ENCODE assay signal across 11 cellular contexts in the genomic region with DNA sequence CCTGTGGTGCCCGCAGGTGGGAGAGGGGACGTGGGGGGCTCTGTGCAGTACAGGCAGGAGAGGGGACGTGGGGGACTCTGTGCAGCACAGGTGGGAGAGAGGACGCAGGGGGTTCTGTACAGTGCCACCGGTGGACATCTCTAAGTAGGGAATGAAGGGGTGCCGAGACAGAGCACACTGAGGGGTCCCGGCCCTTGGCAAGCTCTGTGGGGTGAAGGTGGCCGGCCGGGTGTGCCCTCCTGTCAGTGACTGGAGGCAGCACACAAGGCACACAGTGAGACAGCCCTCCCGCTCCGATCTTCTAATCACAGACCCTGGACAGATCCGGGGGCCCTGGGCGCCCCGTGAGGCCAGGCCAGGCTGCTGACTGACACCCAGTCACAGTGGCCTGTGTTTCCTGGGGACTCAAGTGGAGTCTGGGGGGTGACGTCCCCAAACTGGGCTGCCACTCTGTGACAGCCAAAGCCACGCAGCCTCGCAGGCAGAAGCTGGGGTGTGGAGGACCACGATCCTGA. TPM values are rescaled to one million over a fixed set of nuclear protein-coding genes. Genes with fewer than 3 reads are reported as not detected.
DNase-seq lines count a peak whose midpoint lies in the region; ATAC-seq and TF ChIP-seq lines count a peak whose summit lies in the region.
"Had no signal": no experiment of that assay in that cellular context is flagged by ENCODE, and none has a peak within 500 bp of the region (broad histone marks: within the 10 kb centered on the region; RNA-seq: fewer than 3 reads in every experiment).

No MANE protein-coding gene starts in this region.

- no peaks in the 10 kb centered on the region for H3K27me3 ChIP-seq in lower lobe of right lung (ENCODE audit: low read depth)
- no peaks in the 10 kb centered on the region for H3K27me3 ChIP-seq in upper lobe of left lung
- H3K27me3 ChIP-seq in Karpas-422 (ENCODE audit: low read length): no peaks in the 10 kb centered on the region

- TF ChIP-seq EP300 in upper lobe of left lung (IDR thresholded peaks at IDR 0.05): no peak

- H3K36me3 Mint-ChIP-seq in activated naive CD4-positive, alpha-beta T cell treated with anti-CD3 and anti-CD28 coated beads for 36 hours (ENCODE audit: low read depth): peaks cover 3% of the 10 kb centered on the region
- no peaks in the 10 kb centered on the region for H3K36me3 Mint-ChIP-seq in activated naive CD8-positive, alpha-beta T cell treated with anti-CD3 and anti-CD28 coated beads, Interleukin-2, amount 50 U/mL, for 24 hours (ENCODE audit: low read depth)
- no peaks in the 10 kb centered on the region for H3K36me3 Mint-ChIP-seq in activated CD8-positive, alpha-beta memory T cell treated with anti-CD3 and anti-CD28 coated beads, Interleukin-2, amount 10 ng/mL, durations not matched to agents 7 days and 5 days

- H3K36me3 ChIP-seq in lower lobe of right lung: peaks cover 19% of the 10 kb centered on the region
- peaks cover 0 to 17% (median 6%) of the 10 kb centered on the region in 4 donors for H3K36me3 ChIP-seq in upper lobe of left lung
- H3K36me3 ChIP-seq in Karpas-422 (ENCODE audit: insufficient read depth, low read length): no peaks in the 10 kb centered on the region

- intact Hi-C loops in activated naive CD4-positive, alpha-beta T cell treated with anti-CD3 and anti-CD28 coated beads for 36 hours (cut with micrococcal nuclease): no loop called here
- intact Hi-C loops in lower lobe of right lung (cut with DNase I): no loop called here

- H3K4me3 Mint-ChIP-seq in activated naive CD4-positive, alpha-beta T cell treated with anti-CD3 and anti-CD28 coated beads for 36 hours: peak overlapping the region; percentile 53
- H3K4me3 Mint-ChIP-seq in activated naive CD8-positive, alpha-beta T cell treated with anti-CD3 and anti-CD28 coated beads, Interleukin-2, amount 50 U/mL, for 24 hours: peak overlapping the region; percentile 1
- H3K4me3 Mint-ChIP-seq in activated CD8-positive, alpha-beta memory T cell treated with anti-CD3 and anti-CD28 coated beads, Interleukin-2, amount 10 ng/mL, durations not matched to agents 7 days and 5 days: no peak overlapping the region

- H3K4me1 ChIP-seq in lower lobe of right lung (peaks cover 66% of the 10 kb centered on the region), upper lobe of left lung (peaks cover 66 to 87% (median 66%) of the 10 kb centered on the region in 4 donors), Karpas-422 (ENCODE audit: low read length) (no peaks in the 10 kb centered on the region)

- no peak overlapping the region for H2AFZ ChIP-seq in Karpas-422 (ENCODE audit: low read length)

- no peaks in the 10 kb centered on the region for H3K9me3 Mint-ChIP-seq in activated naive CD4-positive, alpha-beta T cell treated with anti-CD3 and anti-CD28 coated beads for 36 hours
- H3K9me3 Mint-ChIP-seq in activated naive CD8-positive, alpha-beta T cell treated with anti-CD3 and anti-CD28 coated beads, Interleukin-2, amount 50 U/mL, for 24 hours: no peaks in the 10 kb centered on the region
- H3K9me3 Mint-ChIP-seq in activated CD8-positive, alpha-beta memory T cell treated with anti-CD3 and anti-CD28 coated beads, Interleukin-2, amount 10 ng/mL, durations not matched to agents 7 days and 5 days (ENCODE audit: low read depth): no peaks in the 10 kb centered on the region

- peak overlapping the region; percentile 88 for H3K27ac ChIP-seq in lower lobe of right lung
- H3K27ac ChIP-seq in upper lobe of left lung: peak overlapping the region; percentile 85 to 94 (median 90)
- H3K27ac ChIP-seq in Karpas-422 (ENCODE audit: low read length): no peak overlapping the region
- H3K27ac ChIP-seq: epithelial cell of prostate had no signal

- H3K9me2 ChIP-seq in Karpas-422 (replicated peaks; ENCODE audit: insufficient read depth, low read length): no peaks in the 10 kb centered on the region

- DNase-seq in activated naive CD4-positive, alpha-beta T cell treated with anti-CD3 and anti-CD28 coated beads for 36 hours: no peak
- DNase-seq in activated naive CD4-positive, alpha-beta T cell treated with anti-CD3 and anti-CD28 coated beads, Interleukin-2, amount 50 U/mL, for 16 hours: no peak
- DNase-seq in activated naive CD8-positive, alpha-beta T cell treated with anti-CD3 and anti-CD28 coated beads, Interleukin-2, amount 50 U/mL, for 24 hours: no peak
- DNase-seq in lower lobe of right lung (no peak), upper lobe of left lung (no peak), Karpas-422 (no peak)
- no peak for DNase-seq in activated CD8-positive, alpha-beta memory T cell treated with anti-CD3 and anti-CD28 coated beads, Interleukin-2, amount 10 ng/mL, durations not matched to agents 7 days and 5 days
- DNase-seq: HCEC 1CT, RPMI8226 had no signal

- no peak overlapping the region for H3K4me2 ChIP-seq in Karpas-422 (ENCODE audit: low read depth, low read length, poor library complexity, severe bottlenecking)

- no peaks in the 10 kb centered on the region for H3K9me3 ChIP-seq in lower lobe of right lung
- no peaks in the 10 kb centered on the region for H3K9me3 ChIP-seq in upper lobe of left lung
- no peaks in the 10 kb centered on the region for H3K9me3 ChIP-seq in Karpas-422 (ENCODE audit: low read length)

- H3K4me1 Mint-ChIP-seq in activated naive CD4-positive, alpha-beta T cell treated with anti-CD3 and anti-CD28 coated beads for 36 hours (ENCODE audit: low read depth): peaks cover 32% of the 10 kb centered on the region
- peaks cover 6% of the 10 kb centered on the region for H3K4me1 Mint-ChIP-seq in activated naive CD8-positive, alpha-beta T cell treated with anti-CD3 and anti-CD28 coated beads, Interleukin-2, amount 50 U/mL, for 24 hours
- peaks cover 6% of the 10 kb centered on the region for H3K4me1 Mint-ChIP-seq in activated CD8-positive, alpha-beta memory T cell treated with anti-CD3 and anti-CD28 coated beads, Interleukin-2, amount 10 ng/mL, durations not matched to agents 7 days and 5 days

- WGBS in upper lobe of left lung, 2 donors: 32 to 40% methylated on average over 14 of the region's 18 CpGs

- ATAC-seq in activated naive CD8-positive, alpha-beta T cell treated with anti-CD3 and anti-CD28 coated beads, Interleukin-2, amount 50 U/mL, for 24 hours: no peak
- ATAC-seq in lower lobe of right lung (no peak), upper lobe of left lung (ENCODE audit: low FRiP score in 2 of 2) (no peak), GM21423 (IDR thresholded peaks at IDR 0.05; ENCODE audit: unreplicated experiment) (no peak)
- no peak for ATAC-seq in activated CD8-positive, alpha-beta memory T cell treated with anti-CD3 and anti-CD28 coated beads, Interleukin-2, amount 10 ng/mL, durations not matched to agents 7 days and 5 days

- no peak overlapping the region for H3K9ac ChIP-seq in Karpas-422 (ENCODE audit: low read length)

- H4K20me1 ChIP-seq in Karpas-422 (ENCODE audit: insufficient read depth, low read depth, low read length): peaks cover 36% of the 10 kb centered on the region; the same call in 1 of the 2 replicates

- H3K27me3 Mint-ChIP-seq in activated naive CD4-positive, alpha-beta T cell treated with anti-CD3 and anti-CD28 coated beads for 36 hours (ENCODE audit: low read depth): no peaks in the 10 kb centered on the region
- H3K27me3 Mint-ChIP-seq in activated naive CD8-positive, alpha-beta T cell treated with anti-CD3 and anti-CD28 coated beads, Interleukin-2, amount 50 U/mL, for 24 hours: no peaks in the 10 kb centered on the region
- H3K27me3 Mint-ChIP-seq in activated CD8-positive, alpha-beta memory T cell treated with anti-CD3 and anti-CD28 coated beads, Interleukin-2, amount 10 ng/mL, durations not matched to agents 7 days and 5 days: no peaks in the 10 kb centered on the region

- no peak for TF ChIP-seq POLR2A in upper lobe of left lung (IDR thresholded peaks at IDR 0.05)

- H3K79me2 ChIP-seq in Karpas-422 (ENCODE audit: low read length): no peaks in the 10 kb centered on the region

- CTCF ChIA-PET in activated naive CD4-positive, alpha-beta T cell treated with anti-CD3 and anti-CD28 coated beads for 36 hours (lab: Charles Lee): interaction anchor here (1.4 kb wide), 1 partner anchor 62 kb away, joined by 3 read pairs; no protein-coding TSS in a partner anchor
- CTCF ChIA-PET in activated CD8-positive, alpha-beta memory T cell treated with anti-CD3 and anti-CD28 coated beads, Interleukin-2, amount 10 ng/mL, durations not matched to agents 7 days and 5 days (lab: Charles Lee): interaction anchor here (0.7 to 1.5 kb wide), 4 partner anchors 9 to 63 kb away, joined by 3 to 5 read pairs (median 4); partner anchors contain the start of gene GPR146

- TF ChIP-seq CTCF in lower lobe of right lung (IDR thresholded peaks at IDR 0.05) (no peak), upper lobe of left lung (IDR thresholded peaks at IDR 0.05) (no peak)

- peak overlapping the region; percentile 46 for H3K27ac Mint-ChIP-seq in activated naive CD4-positive, alpha-beta T cell treated with anti-CD3 and anti-CD28 coated beads for 36 hours
- H3K27ac Mint-ChIP-seq in activated naive CD8-positive, alpha-beta T cell treated with anti-CD3 and anti-CD28 coated beads, Interleukin-2, amount 50 U/mL, for 24 hours: no peak overlapping the region
- H3K27ac Mint-ChIP-seq in activated CD8-positive, alpha-beta memory T cell treated with anti-CD3 and anti-CD28 coated beads, Interleukin-2, amount 10 ng/mL, durations not matched to agents 7 days and 5 days: no peak overlapping the region

- H3K4me3 ChIP-seq in lower lobe of right lung (peak overlapping the region; percentile 55), upper lobe of left lung (peak overlapping the region; percentile 41 to 56 (median 48)), Karpas-422 (ENCODE audit: low read length) (no peak overlapping the region)

RNA-seq across cellular contexts. Expression of gene GPR146, which starts 11.2 kb away (rescaled TPM):
- under 1 TPM; 0.57 to 0.62 TPM for total RNA-seq in activated naive CD4-positive, alpha-beta T cell treated with anti-CD3 and anti-CD28 coated beads for 36 hours
- total RNA-seq in lower lobe of right lung: 44.8 TPM
- total RNA-seq in upper lobe of left lung: 10 to 100 TPM; 11.2 to 32.8 (median 28.9) TPM
- total RNA-seq in Karpas-422 (2014; rRNA removed; shearing (Covaris generic); ENCODE audit: low replicate concordance): 5.5 and 9.2 TPM in 2 replicates
- total RNA-seq in activated CD8-positive, alpha-beta memory T cell treated with anti-CD3 and anti-CD28 coated beads, Interleukin-2, amount 10 ng/mL, durations not matched to agents 7 days and 5 days: 1 to 10 TPM in 1 of 2 experiments, under 1 TPM in 1; 0.40 to 2.1 TPM

RNA-seq across cellular contexts. Expression of gene GPER1, which starts 32.4 kb away (rescaled TPM):
- not detected for total RNA-seq in activated naive CD4-positive, alpha-beta T cell treated with anti-CD3 and anti-CD28 coated beads for 36 hours
- total RNA-seq in lower lobe of right lung (26.0 TPM), upper lobe of left lung (10 to 100 TPM in 2 of 6 donors, 1 to 10 TPM in 4; 6.5 to 24.7 (median 8.5) TPM)
- not detected in 2 replicates for total RNA-seq in Karpas-422 (2014; rRNA removed; shearing (Covaris generic); ENCODE audit: low replicate concordance)
- not detected for total RNA-seq in activated CD8-positive, alpha-beta memory T cell treated with anti-CD3 and anti-CD28 coated beads, Interleukin-2, amount 10 ng/mL, durations not matched to agents 7 days and 5 days
